26 cellular contexts compared by ENCODE assay signal in genomic region chr17:8095361-8095760, GRCh38. TPM values are rescaled to one million over a fixed set of nuclear protein-coding genes. Genes with fewer than 3 reads are reported as not detected.
DNase-seq lines count a peak whose midpoint lies in the region; FAIRE-seq and TF ChIP-seq lines count a peak whose summit lies in the region.
"Had no signal": no experiment of that assay in that cellular context is flagged by ENCODE, and none has a peak within 500 bp of the region (broad histone marks: within the 10 kb centered on the region; RNA-seq: fewer than 3 reads in every experiment).

No MANE protein-coding gene starts in this region.

- POLR2A ChIA-PET in MCF 10A (lab: Yijun Ruan, JAX) (interaction anchor here (0.9 to 3.4 kb wide), 3 partner anchors 9 to 69 kb away, joined by 3 to 17 read pairs (median 4); no protein-coding TSS in a partner anchor), H1 (lab: Charles Lee; ENCODE audit: partially characterized antibody) (no interaction called here)

- intact Hi-C loops in MCF 10A (cut with micrococcal nuclease), result no loop called here
- intact Hi-C loops in breast epithelium (cut with DNase I; ENCODE audit: low total_unique reads), result no loop called here

- H3K27ac ChIP-seq in breast epithelium (no peak overlapping the region), H1 (ENCODE audit: low read depth, low read length) (no peak overlapping the region)

- H3K14ac ChIP-seq in H1 (ENCODE audit: insufficient read length), result no peak overlapping the region

- no peak overlapping the region for H4K91ac ChIP-seq in H1 (replicated peaks; ENCODE audit: insufficient read length, low read length)

- H3K4me3 ChIP-seq in breast epithelium (no peak overlapping the region), H1 (ENCODE audit: extremely low read depth in 1 of 4, insufficient read depth in 2 of 4, low read depth in 3 of 4, low read length in 4 of 4) (no peak overlapping the region), H7 (ENCODE audit: insufficient read depth, low read depth, low read length) (no peak overlapping the region)

- TF ChIP-seq CTCF in MCF 10A (IDR thresholded peaks at IDR 0.05; ENCODE audit: unreplicated experiment) (peak; percentile 11), breast epithelium (IDR thresholded peaks at IDR 0.05) (no peak), H1 (IDR thresholded peaks at IDR 0.05; ENCODE audit: control extremely low read depth in 1 of 3, insufficient read depth in 1 of 3, low read depth in 1 of 3, low read length in 3 of 3) (peak in 1 of 3 experiments; percentile 6; a peak in 1 of 4 replicates)

- TF ChIP-seq EP300 in H1 (IDR thresholded peaks at IDR 0.05; ENCODE audit: borderline replicate concordance in 1 of 2, low read depth in 2 of 2, low read length in 2 of 2), result no peak

- no peak overlapping the region for H3K4ac ChIP-seq in H1 (replicated peaks; ENCODE audit: insufficient read length, low read depth, low read length)

- H2BK12ac ChIP-seq in H1 (ENCODE audit: low read depth, low read length), result 0 out of 2 replicates have a peak overlapping the region, but pooled peaks have one; percentile 39

- H2BK120ac ChIP-seq in H1 (replicated peaks; ENCODE audit: low read depth, low read length), result no peak overlapping the region

- H3K4me1 Mint-ChIP-seq in MCF 10A (ENCODE audit: insufficient read depth, unreplicated experiment), result peaks cover 6% of the 10 kb centered on the region

- no peak overlapping the region for H3K4me3 Mint-ChIP-seq in MCF 10A (ENCODE audit: unreplicated experiment)

- CTCF ChIA-PET in MCF 10A (lab: Yijun Ruan, JAX), result interaction anchor here (1.0 to 10.0 kb wide), 4 partner anchors 12 to 38 kb away, joined by 4 to 233 read pairs (median 28); no protein-coding TSS in a partner anchor
- CTCF ChIA-PET in H1 (lab: Charles Lee; ENCODE audit: partially characterized antibody), result interaction anchor here (1.0 to 13.6 kb wide), 6 partner anchors 14 to 164 kb away, joined by 3 to 501 read pairs (median 38); partner anchors contain the start of genes ALOXE3 and TRAPPC1

- no peaks in the 10 kb centered on the region for H3K27me3 Mint-ChIP-seq in MCF 10A (ENCODE audit: insufficient read depth, unreplicated experiment)

- 76% methylated on average over 6 of the region's 6 CpGs; no CpG with 5 or more reads in 1 of the 2 experiments for WGBS in H1 (ENCODE audit: extremely low coverage in 1 of 2, insufficient coverage in 1 of 2, insufficient read length in 1 of 2, insufficient replicate concordance in 2 of 2, low coverage in 1 of 2, low lambda C conversion rate in 2 of 2, missing lambda C conversion rate in 1 of 2), 2 experiments

- H4K5ac ChIP-seq in H1 (ENCODE audit: insufficient read length, low read depth, low read length), result no peak overlapping the region

- H2BK20ac ChIP-seq in H1 (ENCODE audit: low read length), result no peak overlapping the region

- H2BK5ac ChIP-seq in H1 (ENCODE audit: low read depth, low read length), result no peak overlapping the region

- no peaks in the 10 kb centered on the region for H3K4me1 ChIP-seq in breast epithelium
- H3K4me1 ChIP-seq in H1 (replicated peaks in 1 of 4; ENCODE audit: control insufficient read depth in 3 of 4, insufficient read depth in 4 of 4, low read length in 3 of 4), result peaks cover 0 to 5% (median under 1%) of the 10 kb centered on the region in 4 experiments; a peak in 3 of 7 replicates

- no peak for TF ChIP-seq RAD21 in H1 (IDR thresholded peaks at IDR 0.05 in 1 of 2, conservative IDR thresholded peaks at IDR 0.05 in 1 of 2; ENCODE audit: low read depth in 2 of 2, low read length in 2 of 2)

- no peaks in the 10 kb centered on the region for H4K20me1 ChIP-seq in H1 (replicated peaks in 1 of 2; ENCODE audit: control insufficient read depth in 1 of 2, insufficient read depth in 2 of 2, low read length in 2 of 2)

- no peak overlapping the region for H3K56ac ChIP-seq in H1 (replicated peaks; ENCODE audit: insufficient read length, low read depth, low read length)

- no peak overlapping the region for H3K27ac Mint-ChIP-seq in MCF 10A (ENCODE audit: low read depth, unreplicated experiment)

- FAIRE-seq in H1 (lab: Jason Lieb, UNC), result no peak
- FAIRE-seq: GM12892 had no signal

- H2BK15ac ChIP-seq in H1 (ENCODE audit: low read length), result no peak overlapping the region

- no peak overlapping the region for H3K4me2 ChIP-seq in H1 (ENCODE audit: insufficient read depth in 1 of 2, low read depth in 2 of 2, low read length in 2 of 2)

- TF ChIP-seq POLR2A in breast epithelium (IDR thresholded peaks at IDR 0.05) (no peak), H1 (IDR thresholded peaks at IDR 0.05; ENCODE audit: control extremely low read depth in 1 of 2, low read depth in 2 of 2, low read length in 2 of 2) (no peak)

- H3K79me1 ChIP-seq in H1 (ENCODE audit: low read depth, low read length), result no peaks in the 10 kb centered on the region

- H3K18ac ChIP-seq in H1 (ENCODE audit: extremely low read depth, low read length), result no peak overlapping the region

- H3K9ac ChIP-seq in H1 (replicated peaks in 1 of 4; ENCODE audit: extremely low read depth in 1 of 4, low read depth in 3 of 4, low read length in 3 of 4), result no peak overlapping the region

- H2AFZ ChIP-seq in H1 (ENCODE audit: low read length), result no peak overlapping the region

- H3K27me3 ChIP-seq in breast epithelium (no peaks in the 10 kb centered on the region), H1 (replicated peaks in 1 of 4; ENCODE audit: control insufficient read depth in 3 of 4, extremely low read depth in 1 of 4, insufficient read depth in 3 of 4, low read length in 3 of 4) (peaks cover 0 to 5% (median 1%) of the 10 kb centered on the region in 4 experiments; a peak in 3 of 7 replicates), H7 (ENCODE audit: control insufficient read depth, insufficient read depth, low read length) (peaks cover 6% of the 10 kb centered on the region)

- peaks cover 5% of the 10 kb centered on the region for H3K36me3 Mint-ChIP-seq in MCF 10A (ENCODE audit: insufficient read depth, unreplicated experiment)

- H3K9me3 ChIP-seq in breast epithelium (no peaks in the 10 kb centered on the region), H1 (ENCODE audit: insufficient read depth in 2 of 2, low read depth in 1 of 2, low read length in 1 of 2) (no peaks in the 10 kb centered on the region)

- no peak overlapping the region for H3K23ac ChIP-seq in H1 (ENCODE audit: insufficient read length)

- H3K9me3 Mint-ChIP-seq in MCF 10A (ENCODE audit: unreplicated experiment), result no peaks in the 10 kb centered on the region

- H4K8ac ChIP-seq in H1 (ENCODE audit: extremely low read depth, insufficient read depth, low read length), result no peak overlapping the region

- no peak for DNase-seq in MCF 10A (ENCODE audit: unreplicated experiment)
- DNase-seq in breast epithelium (ENCODE audit: low spot score in 2 of 2), result no peak
- no peak for DNase-seq in H1 (ENCODE audit: low read depth in 1 of 2, low spot score in 2 of 2)
- no peak for DNase-seq in NOMO-1 treated with dmso at 0.1 percent for 144 hours (lab: John Stamatoyannopoulos, UW; ENCODE audit: unreplicated experiment)
- no peak for DNase-seq in NCI-H1105 (lab: John Stamatoyannopoulos, UW)
- DNase-seq in H7, result no peak
- DNase-seq: 8988T, ACHN, Calu3, DMS79 treated with DMSO at 0.1 percent for 48 hours, GF-D8, GOT3, KG1, MM.1S, NCI-H1417, NCI-H1694, NCI-H2029 treated with DMSO at 0.1 percent for 48 hours, NCI-H446 treated with DMSO at 0.1 percent for 48 hours, NCI-H526, NCI-H82, RPMI8226, SHP77 had no signal

- H3K79me2 ChIP-seq in H1 (ENCODE audit: control insufficient read depth in 1 of 2, insufficient read depth in 2 of 2, low read length in 2 of 2), result no peaks in the 10 kb centered on the region

- no TSS peak for BruUV-seq in MCF 10A (replicated peaks; lab: Mats Ljungman, UMichigan)

- H2AK5ac ChIP-seq in H1 (ENCODE audit: low read depth, low read length), result 0 out of 2 replicates have a peak overlapping the region, but pooled peaks have one; percentile 75

- H3K23me2 ChIP-seq in H1 (ENCODE audit: low read depth, low read length), result no peaks in the 10 kb centered on the region

- H3K36me3 ChIP-seq in breast epithelium (no peaks in the 10 kb centered on the region), H1 (ENCODE audit: control insufficient read depth in 2 of 4, insufficient read depth in 4 of 4, low read length in 3 of 4) (no peaks in the 10 kb centered on the region), H7 (replicated peaks; ENCODE audit: control insufficient read depth, insufficient read depth, low read length) (no peaks in the 10 kb centered on the region)

RNA-seq across cellular contexts. Expression of gene ALOX12B, which starts 7.8 kb away (rescaled TPM):
- total RNA-seq in MCF 10A (2022) (1.3 TPM in 1 of 2 replicates, not detected in the other), breast epithelium (not detected)
- not detected in 2 replicates for total RNA-seq in H1 (2021; fragmentation: NEBNext Ultra II Directional; extraction: Animal tissue kit (Norgen Biotek cat#: 25700))
- 0.82 and 0.86 TPM in 2 replicates for polyA plus RNA-seq in H1 (2011; rRNA removed)
- 0.45 TPM for polyA plus RNA-seq in H1 (2011; cell fraction: cytosol; rRNA removed)
- polyA plus RNA-seq in H1 (2011; cell fraction: nucleus; rRNA removed), result 0.88 TPM
- 0.48 to 1.3 TPM (median 0.92 TPM) in 4 replicates for polyA plus RNA-seq in H1 (2012, experiment 1 of 2)
- polyA plus RNA-seq in H1 (2012, experiment 2 of 2), result 0.96 TPM
- polyA plus RNA-seq in H1 (2013, experiment 1 of 2), result 0.12 TPM
- 0.26 TPM for polyA plus RNA-seq in H1 (2013, experiment 2 of 2)
- polyA minus RNA-seq in H1 (2011; rRNA and poly(A)+ RNA removed), result 0.41 and 0.82 TPM in 2 replicates
- polyA minus RNA-seq in H1 (2011; cell fraction: cytosol; rRNA and poly(A)+ RNA removed), result not detected
- polyA minus RNA-seq in H1 (2011; cell fraction: nucleus; rRNA and poly(A)+ RNA removed), result not detected
- total RNA-seq in H7 (2014; rRNA removed; shearing (Covaris generic)), result not detected in 2 replicates
- total RNA-seq: Calu3 had no signal
- polyA plus RNA-seq: BJ had no signal

RNA-seq across cellular contexts. Expression of gene ALOXE3, which starts 23.0 kb away (rescaled TPM):
- 13.1 and 14.1 TPM in 2 replicates for total RNA-seq in MCF 10A (2022)
- under 1 TPM in 1 of 3 donors, not detected in 2; 0.73 TPM for total RNA-seq in breast epithelium
- not detected in 2 replicates for total RNA-seq in H1 (2021; fragmentation: NEBNext Ultra II Directional; extraction: Animal tissue kit (Norgen Biotek cat#: 25700))
- polyA plus RNA-seq in H1 (2011; rRNA removed), result 0.26 and 0.55 TPM in 2 replicates
- 0.17 TPM for polyA plus RNA-seq in H1 (2011; cell fraction: cytosol; rRNA removed)
- 0.40 TPM for polyA plus RNA-seq in H1 (2011; cell fraction: nucleus; rRNA removed)
- 0.17 to 0.50 TPM (median 0.31 TPM) in 4 replicates for polyA plus RNA-seq in H1 (2012, experiment 1 of 2)
- 0.16 TPM for polyA plus RNA-seq in H1 (2012, experiment 2 of 2)
- 0.34 TPM for polyA plus RNA-seq in H1 (2013, experiment 1 of 2)
- 0.07 TPM for polyA plus RNA-seq in H1 (2013, experiment 2 of 2)
- 0.09 and 0.27 TPM in 2 replicates for polyA minus RNA-seq in H1 (2011; rRNA and poly(A)+ RNA removed)
- polyA minus RNA-seq in H1 (2011; cell fraction: cytosol; rRNA and poly(A)+ RNA removed), result not detected
- not detected for polyA minus RNA-seq in H1 (2011; cell fraction: nucleus; rRNA and poly(A)+ RNA removed)
- not detected in 2 replicates for total RNA-seq in H7 (2014; rRNA removed; shearing (Covaris generic))
- total RNA-seq: Calu3, SK-MEL-5 had no signal

RNA-seq across cellular contexts. Expression of gene HES7, which starts 28.5 kb away (rescaled TPM):
- total RNA-seq in MCF 10A (2022) (5.8 and 5.9 TPM in 2 replicates), breast epithelium (not detected)
- 0.32 and 0.69 TPM in 2 replicates for total RNA-seq in H1 (2021; fragmentation: NEBNext Ultra II Directional; extraction: Animal tissue kit (Norgen Biotek cat#: 25700))
- polyA plus RNA-seq in H1 (2011; rRNA removed), result 0.20 and 0.55 TPM in 2 replicates
- polyA plus RNA-seq in H1 (2011; cell fraction: cytosol; rRNA removed), result 0.30 TPM
- 1.2 TPM for polyA plus RNA-seq in H1 (2011; cell fraction: nucleus; rRNA removed)
- polyA plus RNA-seq in H1 (2012, experiment 1 of 2), result 0.23 to 0.66 TPM (median 0.48 TPM) in 4 replicates
- polyA plus RNA-seq in H1 (2012, experiment 2 of 2), result 0.22 TPM
- 0.41 TPM for polyA plus RNA-seq in H1 (2013, experiment 1 of 2)
- 0.15 TPM for polyA plus RNA-seq in H1 (2013, experiment 2 of 2)
- polyA minus RNA-seq in H1 (2011; rRNA and poly(A)+ RNA removed), result 0.09 TPM in 1 of 2 replicates, not detected in the other
- not detected for polyA minus RNA-seq in H1 (2011; cell fraction: cytosol; rRNA and poly(A)+ RNA removed)
- not detected for polyA minus RNA-seq in H1 (2011; cell fraction: nucleus; rRNA and poly(A)+ RNA removed)
- 1.3 and 2.1 TPM in 2 replicates for total RNA-seq in H7 (2014; rRNA removed; shearing (Covaris generic))
- total RNA-seq: SK-MEL-5 had no signal
- polyA plus RNA-seq: BJ had no signal

RNA-seq across cellular contexts. Expression of gene ALOX15B, which starts 56.5 kb away (rescaled TPM):
- 18.5 and 27.6 TPM in 2 replicates for total RNA-seq in MCF 10A (2022)
- total RNA-seq in breast epithelium, result 10 to 100 TPM in 2 of 3 donors, 1 to 10 TPM in 1; 3.3 to 38.3 (median 12.3) TPM
- total RNA-seq in H1 (2021; fragmentation: NEBNext Ultra II Directional; extraction: Animal tissue kit (Norgen Biotek cat#: 25700)), result 0.46 and 0.63 TPM in 2 replicates
- 0.91 and 1.4 TPM in 2 replicates for polyA plus RNA-seq in H1 (2011; rRNA removed)
- 0.76 TPM for polyA plus RNA-seq in H1 (2011; cell fraction: cytosol; rRNA removed)
- 1.3 TPM for polyA plus RNA-seq in H1 (2011; cell fraction: nucleus; rRNA removed)
- polyA plus RNA-seq in H1 (2012, experiment 1 of 2), result 0.42 to 0.79 TPM (median 0.60 TPM) in 4 replicates
- 0.26 TPM for polyA plus RNA-seq in H1 (2012, experiment 2 of 2)
- polyA plus RNA-seq in H1 (2013, experiment 1 of 2), result 0.73 TPM
- polyA plus RNA-seq in H1 (2013, experiment 2 of 2), result 0.70 TPM
- 0.51 and 0.63 TPM in 2 replicates for polyA minus RNA-seq in H1 (2011; rRNA and poly(A)+ RNA removed)
- polyA minus RNA-seq in H1 (2011; cell fraction: cytosol; rRNA and poly(A)+ RNA removed), result not detected
- 0.70 TPM for polyA minus RNA-seq in H1 (2011; cell fraction: nucleus; rRNA and poly(A)+ RNA removed)
- total RNA-seq in H7 (2014; rRNA removed; shearing (Covaris generic)), result not detected in 2 replicates
- total RNA-seq: Calu3, HT1080 had no signal
- polyA plus RNA-seq: BJ had no signal

RNA-seq across cellular contexts. Expression of gene PER1, which starts 56.8 kb away (rescaled TPM):
- total RNA-seq in MCF 10A (2022) (165 and 190 TPM in 2 replicates), breast epithelium (100 to 1,000 TPM in 2 of 3 donors, 10 to 100 TPM in 1; 97.3 to 167 (median 115) TPM)
- 38.0 and 39.9 TPM in 2 replicates for total RNA-seq in H1 (2021; fragmentation: NEBNext Ultra II Directional; extraction: Animal tissue kit (Norgen Biotek cat#: 25700))
- polyA plus RNA-seq in H1 (2011; rRNA removed), result 9.6 and 17.3 TPM in 2 replicates
- polyA plus RNA-seq in H1 (2011; cell fraction: cytosol; rRNA removed), result 5.5 TPM
- 50.0 TPM for polyA plus RNA-seq in H1 (2011; cell fraction: nucleus; rRNA removed)
- 17.3 to 26.6 TPM (median 24.0 TPM) in 4 replicates for polyA plus RNA-seq in H1 (2012, experiment 1 of 2)
- polyA plus RNA-seq in H1 (2012, experiment 2 of 2), result 19.6 TPM
- 14.4 TPM for polyA plus RNA-seq in H1 (2013, experiment 1 of 2)
- 14.0 TPM for polyA plus RNA-seq in H1 (2013, experiment 2 of 2)
- 17.2 and 17.7 TPM in 2 replicates for polyA minus RNA-seq in H1 (2011; rRNA and poly(A)+ RNA removed)
- polyA minus RNA-seq in H1 (2011; cell fraction: cytosol; rRNA and poly(A)+ RNA removed), result 17.4 TPM
- polyA minus RNA-seq in H1 (2011; cell fraction: nucleus; rRNA and poly(A)+ RNA removed), result 26.4 TPM
- 19.2 and 32.4 TPM in 2 replicates for total RNA-seq in H7 (2014; rRNA removed; shearing (Covaris generic))
